12 cellular contexts compared by ENCODE assay signal in the genomic region with DNA sequence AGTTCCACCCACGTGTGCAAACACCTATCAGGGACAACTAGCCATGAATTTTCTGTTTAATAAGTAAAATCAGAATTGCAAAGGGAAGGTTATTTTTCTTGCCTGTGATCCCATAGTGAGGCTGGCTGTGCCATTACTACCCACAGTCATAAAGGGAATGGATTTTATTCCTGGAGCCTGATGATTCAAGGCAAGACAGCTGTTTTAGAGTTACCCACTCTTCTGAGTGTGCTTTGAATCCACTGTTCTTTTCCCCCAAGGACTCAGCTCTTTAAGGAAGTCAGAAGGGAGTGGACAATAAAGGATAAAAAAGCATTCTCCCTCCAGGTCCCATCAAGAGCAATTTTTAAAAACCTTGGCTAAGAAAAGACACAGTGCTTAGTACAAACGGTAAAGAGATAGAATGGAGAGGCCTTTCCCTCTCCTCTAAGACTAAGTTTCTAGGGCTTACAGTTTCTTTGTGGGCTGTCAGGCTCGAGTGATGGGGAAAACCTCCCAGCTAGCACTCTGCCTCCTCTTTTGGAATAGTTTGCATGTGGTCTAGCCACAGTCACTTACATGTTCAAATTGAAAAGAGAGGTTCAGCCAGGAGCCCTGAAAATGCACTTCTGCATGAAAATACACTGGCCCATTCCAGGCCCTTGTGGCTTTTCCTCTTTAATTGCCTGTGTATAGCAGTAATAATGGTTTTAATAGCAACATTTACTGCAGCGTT. TPM values are rescaled to one million over a fixed set of nuclear protein-coding genes. Genes with fewer than 3 reads are reported as not detected.
A peak's percentile ranks its signal among the peaks of the same experiment; 100 is the strongest.
DNase-seq lines count a peak whose midpoint lies in the region; ATAC-seq, FAIRE-seq and TF ChIP-seq lines count a peak whose summit lies in the region.
"Had no signal": no experiment of that assay in that cellular context is flagged by ENCODE, and none has a peak within 500 bp of the region (broad histone marks: within the 10 kb centered on the region; RNA-seq: fewer than 3 reads in every experiment).

No MANE protein-coding gene starts in this region.

- no peak for DNase-seq in H54 (ENCODE audit: insufficient read length, low spot score)
- no peak for DNase-seq in COLO829 (ENCODE audit: low spot score)
- no peak for DNase-seq in SKM-1 treated with dmso at 0.1 percent for 144 hours (lab: John Stamatoyannopoulos, UW; ENCODE audit: unreplicated experiment)
- no peak for DNase-seq in ascending aorta (ENCODE audit: low spot score in 2 of 2)
- DNase-seq: stomach had no signal

- H3K9me2 ChIP-seq in SU-DHL-6 (replicated peaks; ENCODE audit: insufficient read depth, low read length), result no peaks in the 10 kb centered on the region

- peak; percentile 41 for ATAC-seq in GM18520 (IDR thresholded peaks at IDR 0.05; ENCODE audit: unreplicated experiment)
- ATAC-seq in GM21367 (IDR thresholded peaks at IDR 0.05; ENCODE audit: unreplicated experiment), result peak; percentile 34
- ATAC-seq in HG02870 (IDR thresholded peaks at IDR 0.05; ENCODE audit: unreplicated experiment), result peak; percentile 64

- peak overlapping the region; percentile 10 for H3K4me2 ChIP-seq in SU-DHL-6 (ENCODE audit: low read depth, low read length, poor library complexity, severe bottlenecking)

- H3K27me3 ChIP-seq in SU-DHL-6 (ENCODE audit: low read length), result no peaks in the 10 kb centered on the region
- no peaks in the 10 kb centered on the region for H3K27me3 ChIP-seq in ascending aorta
- H3K27me3 ChIP-seq: breast epithelium, neutrophil, stomach had no signal

- H3K27ac ChIP-seq in SU-DHL-6 (ENCODE audit: low read depth, low read length), result no peak overlapping the region
- H3K27ac ChIP-seq in ascending aorta, result no peak overlapping the region
- H3K27ac ChIP-seq: breast epithelium, neutrophil, stomach had no signal

- no peak for FAIRE-seq in H54 (lab: Jason Lieb, UNC)

- no peaks in the 10 kb centered on the region for H3F3A ChIP-seq in SU-DHL-6 (ENCODE audit: insufficient read depth)

- TF ChIP-seq POLR2A in H54 (IDR thresholded peaks at IDR 0.05; ENCODE audit: low read depth, low read length), result no peak

- TF ChIP-seq CTCF in SU-DHL-6 (IDR thresholded peaks at IDR 0.05; ENCODE audit: insufficient read depth, low read length, poor library complexity, severe bottlenecking) (no peak), ascending aorta (IDR thresholded peaks at IDR 0.05) (no peak)

- 0 out of 2 replicates have a peak, but pooled peaks cover 5% of the 10 kb centered on the region for H4K20me1 ChIP-seq in SU-DHL-6 (ENCODE audit: low read depth, low read length)

- H3K79me2 ChIP-seq in SU-DHL-6 (ENCODE audit: insufficient read depth, low read length), result no peaks in the 10 kb centered on the region; the same call in 1 of the 2 replicates

- no peak overlapping the region for H2AFZ ChIP-seq in SU-DHL-6 (ENCODE audit: low read depth, low read length, severe bottlenecking)

- peaks cover 0 to 5% of the 10 kb centered on the region in 2 donors for H3K4me1 ChIP-seq in ascending aorta
- H3K4me1 ChIP-seq: breast epithelium had no signal

- intact Hi-C loops in ascending aorta (cut with DNase I), result no loop called here

- H3K9ac ChIP-seq in SU-DHL-6 (ENCODE audit: low read length), result no peak overlapping the region

- H3K9me3 ChIP-seq in SU-DHL-6 (ENCODE audit: insufficient read depth, low read length) (no peaks in the 10 kb centered on the region), ascending aorta (no peaks in the 10 kb centered on the region)
- H3K9me3 ChIP-seq: breast epithelium, neutrophil, stomach had no signal

- H3K36me3 ChIP-seq in SU-DHL-6 (ENCODE audit: low read length), result no peaks in the 10 kb centered on the region
- H3K36me3 ChIP-seq in ascending aorta, result no peaks in the 10 kb centered on the region
- H3K36me3 ChIP-seq: breast epithelium, neutrophil, stomach had no signal

- no peak overlapping the region for H3K4me3 ChIP-seq in SU-DHL-6 (ENCODE audit: insufficient read depth, low read length, poor library complexity, severe bottlenecking)
- H3K4me3 ChIP-seq in ascending aorta, result no peak overlapping the region
- H3K4me3 ChIP-seq: breast epithelium, stomach had no signal

RNA-seq across cellular contexts. Expression of gene LRRC4, which starts 5.1 kb away (rescaled TPM):
- 0.43 TPM for total RNA-seq in ascending aorta
- total RNA-seq: SK-MEL-5 had no signal
